14 cellular contexts compared by ENCODE assay signal in genomic region chr5:39519566-39520231, GRCh38.
DNase-seq lines count a peak whose midpoint lies in the region; ATAC-seq and TF ChIP-seq lines count a peak whose summit lies in the region.
"Had no signal": no experiment of that assay in that cellular context is flagged by ENCODE, and none has a peak within 500 bp of the region (broad histone marks: within the 10 kb centered on the region; RNA-seq: fewer than 3 reads in every experiment).

No MANE protein-coding gene starts in this region.

- peaks cover 67% of the 10 kb centered on the region for H3K4me1 Mint-ChIP-seq in osteocyte (ENCODE audit: unreplicated experiment)
- no peaks in the 10 kb centered on the region for H3K4me1 Mint-ChIP-seq in activated T-helper 2 cell treated with anti-CD3 and anti-CD28 coated beads, Interferon-gamma antibody, Interleukin-2, Interleukin-4, amounts not matched to agents 10 μg/mL and 5 μg/mL and 100 μg/mL, durations not matched to agents 14 hours and 24 hours and 36 hours (ENCODE audit: low read depth)
- no peaks in the 10 kb centered on the region for H3K4me1 Mint-ChIP-seq in T-helper 17 cell

- intact Hi-C loops in activated T-helper 2 cell treated with anti-CD3 and anti-CD28 coated beads, Interferon-gamma antibody, Interleukin-2, Interleukin-4, amounts not matched to agents 10 μg/mL and 5 μg/mL and 100 μg/mL, durations not matched to agents 14 hours and 24 hours and 36 hours (cut with micrococcal nuclease): no loop called here

- ATAC-seq in RWPE2 (ENCODE audit: low read depth) (peak; percentile 45; the same call in 2 of the 3 replicates), T-helper 17 cell (no peak), HG03442 (IDR thresholded peaks at IDR 0.05; ENCODE audit: unreplicated experiment) (no peak)

- no peak overlapping the region for H3K4me3 ChIP-seq in AG09309 (ENCODE audit: control insufficient read depth, low read depth, low read length)
- H3K4me3 ChIP-seq in RWPE2 (ENCODE audit: severe bottlenecking): no peak overlapping the region
- H3K4me3 ChIP-seq in foreskin fibroblast (ENCODE audit: low read depth in 1 of 2, low read length in 2 of 2): no peak overlapping the region

- H3K36me3 Mint-ChIP-seq in osteocyte (ENCODE audit: unreplicated experiment) (peaks cover 2% of the 10 kb centered on the region), T-helper 17 cell (ENCODE audit: low read depth) (no peaks in the 10 kb centered on the region)
- H3K36me3 Mint-ChIP-seq in activated T-helper 2 cell treated with anti-CD3 and anti-CD28 coated beads, Interferon-gamma antibody, Interleukin-2, Interleukin-4, amounts not matched to agents 10 μg/mL and 5 μg/mL and 100 μg/mL, durations not matched to agents 14 hours and 24 hours and 36 hours (ENCODE audit: low read depth): no peaks in the 10 kb centered on the region

- H3K27ac Mint-ChIP-seq in osteocyte (ENCODE audit: unreplicated experiment) (peak overlapping the region; percentile 96), T-helper 17 cell (no peak overlapping the region)
- H3K27ac Mint-ChIP-seq in activated T-helper 2 cell treated with anti-CD3 and anti-CD28 coated beads, Interferon-gamma antibody, Interleukin-2, Interleukin-4, amounts not matched to agents 10 μg/mL and 5 μg/mL and 100 μg/mL, durations not matched to agents 14 hours and 24 hours and 36 hours: no peak overlapping the region

- H3K9me3 Mint-ChIP-seq in osteocyte (ENCODE audit: unreplicated experiment): peaks cover 5% of the 10 kb centered on the region
- no peaks in the 10 kb centered on the region for H3K9me3 Mint-ChIP-seq in activated T-helper 2 cell treated with anti-CD3 and anti-CD28 coated beads, Interferon-gamma antibody, Interleukin-2, Interleukin-4, amounts not matched to agents 10 μg/mL and 5 μg/mL and 100 μg/mL, durations not matched to agents 14 hours and 24 hours and 36 hours

- H3K36me3 ChIP-seq in RWPE2 (ENCODE audit: low read depth): no peaks in the 10 kb centered on the region

- H3K27me3 ChIP-seq in RWPE2 (ENCODE audit: insufficient read depth, poor library complexity, severe bottlenecking): no peaks in the 10 kb centered on the region

- H3K27me3 Mint-ChIP-seq in osteocyte (ENCODE audit: unreplicated experiment) (no peaks in the 10 kb centered on the region), T-helper 17 cell (peaks cover 15% of the 10 kb centered on the region)
- H3K27me3 Mint-ChIP-seq in activated T-helper 2 cell treated with anti-CD3 and anti-CD28 coated beads, Interferon-gamma antibody, Interleukin-2, Interleukin-4, amounts not matched to agents 10 μg/mL and 5 μg/mL and 100 μg/mL, durations not matched to agents 14 hours and 24 hours and 36 hours (ENCODE audit: low read depth): peaks cover 7% of the 10 kb centered on the region

- H3K4me3 Mint-ChIP-seq in osteocyte (ENCODE audit: unreplicated experiment) (peak overlapping the region; percentile 55), T-helper 17 cell (no peak overlapping the region)
- no peak overlapping the region for H3K4me3 Mint-ChIP-seq in activated T-helper 2 cell treated with anti-CD3 and anti-CD28 coated beads, Interferon-gamma antibody, Interleukin-2, Interleukin-4, amounts not matched to agents 10 μg/mL and 5 μg/mL and 100 μg/mL, durations not matched to agents 14 hours and 24 hours and 36 hours (ENCODE audit: low read depth)

- no peak for TF ChIP-seq CTCF in AG09309 (IDR thresholded peaks at IDR 0.05; ENCODE audit: control insufficient read depth, insufficient read depth, low read depth, low read length, missing control alignments)
- TF ChIP-seq CTCF in RWPE2 (IDR thresholded peaks at IDR 0.05; ENCODE audit: poor library complexity, severe bottlenecking): no peak
- no peak for TF ChIP-seq CTCF in foreskin fibroblast (IDR thresholded peaks at IDR 0.05; ENCODE audit: low read depth, low read length)
- no peak for TF ChIP-seq CTCF in osteocyte (IDR thresholded peaks at IDR 0.05)

- peak; percentile 63 for DNase-seq in AG09309 (ENCODE audit: low read depth)
- no peak for DNase-seq in RWPE2 (ENCODE audit: low spot score)
- DNase-seq in foreskin fibroblast: peak; percentile 49 to 66
- no peak for DNase-seq in osteocyte (ENCODE audit: extremely low spot score, unreplicated experiment)
- DNase-seq in COLO829 (ENCODE audit: low spot score): no peak
- no peak for DNase-seq in activated T-helper 2 cell treated with anti-CD3 and anti-CD28 coated beads, Interferon-gamma antibody, Interleukin-2, Interleukin-4, amounts not matched to agents 10 μg/mL and 5 μg/mL and 100 μg/mL, durations not matched to agents 14 hours and 24 hours and 36 hours (ENCODE audit: low spot score)
- no peak for DNase-seq in T-helper 17 cell
- DNase-seq: activated T-cell treated with anti-CD3 and anti-CD28 coated beads for 4 hours, cerebellar nuclear complex, NCI-H2029 treated with DMSO at 0.1 percent for 48 hours, occipital lobe, OCI-M1 had no signal

- H3K9me3 ChIP-seq in RWPE2 (ENCODE audit: severe bottlenecking) (no peaks in the 10 kb centered on the region), T-helper 17 cell (ENCODE audit: control insufficient read depth, low read length, poor library complexity, severe bottlenecking) (no peaks in the 10 kb centered on the region)

- peak overlapping the region; percentile 56 for H3K27ac ChIP-seq in RWPE2 (ENCODE audit: poor library complexity, severe bottlenecking)
- H3K27ac ChIP-seq: C4-2B had no signal

- peaks cover 32% of the 10 kb centered on the region for H3K4me1 ChIP-seq in RWPE2 (ENCODE audit: insufficient read depth, poor library complexity, severe bottlenecking)

Comparison
In these comparisons a context has a peak if more than half of its experiments do, and no peak if none do; other contexts are left out.
1. DNase-seq: peak in AG09309 (single experiment) and foreskin fibroblast (2 of 2); none in RWPE2 (single experiment), osteocyte (single experiment), COLO829 (single experiment), activated T-helper 2 cell treated with anti-CD3 and anti-CD28 coated beads, Interferon-gamma antibody, Interleukin-2, Interleukin-4, amounts not matched to agents 10 μg/mL and 5 μg/mL and 100 μg/mL, durations not matched to agents 14 hours and 24 hours and 36 hours (single experiment) and T-helper 17 cell (0 of 3).